ENCODE assay signal across 27 cellular contexts in genomic region chr6:156189195-156189594, GRCh38.
"Had no signal": no experiment of that assay in that cellular context is flagged by ENCODE, and none has a peak within 500 bp of the region (broad histone marks: within the 10 kb centered on the region; RNA-seq: fewer than 3 reads in every experiment).

No MANE protein-coding gene starts in this region.

- H3K4me1 ChIP-seq: heart right ventricle, right lobe of liver, upper lobe of left lung, vagina had no signal

- H3K9me3 ChIP-seq: esophagus squamous epithelium, neutrophil, right lobe of liver, upper lobe of left lung, vagina had no signal

- H3K27ac ChIP-seq: epithelial cell of prostate, esophagus squamous epithelium, heart right ventricle, neutrophil, right lobe of liver, upper lobe of left lung, vagina, VCaP had no signal

- DNase-seq: activated CD4-positive, alpha-beta memory T cell treated with anti-CD3 and anti-CD28 coated beads, Interleukin-2, amount 10 ng/mL, durations not matched to agents 7 days and 5 days; activated CD4-positive, alpha-beta T cell treated with anti-CD3 and anti-CD28 coated beads, Interleukin-2, amount 10 ng/mL, durations not matched to agents 24 days and 14 days; activated CD8-positive, alpha-beta memory T cell treated with anti-CD3 and anti-CD28 coated beads, Interleukin-2, amount 50 U/mL, for 48 hours; activated gamma-delta T cell treated with Interleukin-2 at 50 U/mL for 16 hours; activated T-cell treated with anti-CD3 and anti-CD28 coated beads, Interleukin-2, amount 50 U/mL, for 4 hours; anterior cingulate cortex; dermis blood vessel endothelial cell; effector CD4-positive, alpha-beta T cell; esophagus squamous epithelium; foreskin melanocyte; heart right ventricle; islet precursor cell; left ventricle myocardium superior; nephron progenitor cell; right lobe of liver; stimulated activated CD4-positive, alpha-beta T cell treated with anti-CD3 and anti-CD28 coated beads, Interleukin-12 subunit alpha, Interleukin-12 subunit beta, amount 100 ng/mL, for 4 hours; stimulated activated CD4-positive, alpha-beta T cell treated with anti-CD3 and anti-CD28 coated beads, Interleukin-4, amount 100 ng/mL, for 1 hour; T-helper 9 cell; upper lobe of left lung had no signal

- H3K27me3 ChIP-seq: esophagus squamous epithelium, neutrophil, right lobe of liver, upper lobe of left lung, vagina had no signal

- ATAC-seq: activated CD4-positive, CD25-positive, alpha-beta regulatory T cell treated with anti-CD3 and anti-CD28 coated beads, Interleukin-2, amount 50 U/mL, for 24 hours; activated naive CD4-positive, alpha-beta T cell treated with anti-CD3 and anti-CD28 coated beads, Interleukin-2, amount 50 U/mL, for 72 hours; activated T-cell treated with anti-CD3 and anti-CD28 coated beads, Interleukin-2, amount 50 U/mL, for 4 hours; activated T-helper 17 cell treated with anti-CD3 and anti-CD28 coated beads, Interleukin-2, amount 50 U/mL, for 72 hours; heart right ventricle; left ventricle myocardium superior; right lobe of liver had no signal

- H3K4me3 ChIP-seq: esophagus squamous epithelium, heart right ventricle, right lobe of liver, skin epidermis, upper lobe of left lung, vagina had no signal

- H3K36me3 ChIP-seq: esophagus squamous epithelium, heart right ventricle, neutrophil, right lobe of liver, upper lobe of left lung, vagina had no signal
